ENCODE assay signal across 14 cellular contexts in genomic region chr6:139402935-139403386, GRCh38.
DNase-seq lines count a peak whose midpoint lies in the region; ATAC-seq and TF ChIP-seq lines count a peak whose summit lies in the region.
"Had no signal": no experiment of that assay in that cellular context is flagged by ENCODE, and none has a peak within 500 bp of the region (broad histone marks: within the 10 kb centered on the region; RNA-seq: fewer than 3 reads in every experiment).

No MANE protein-coding gene starts in this region.

- ATAC-seq in HG03521 (IDR thresholded peaks at IDR 0.05; ENCODE audit: unreplicated experiment), result no peak

- DNase-seq in AG20443 (ENCODE audit: low spot score) (peak; percentile 82), fibroblast of the conjunctiva (ENCODE audit: low read depth) (peak; percentile 88), non-pigmented ciliary epithelial cell (ENCODE audit: low read depth) (peak; percentile 89), cerebellar cortex (ENCODE audit: low spot score) (no peak), caudate nucleus (lab: John Stamatoyannopoulos, UW) (no peak), kidney glomerular epithelial cell (lab: John Stamatoyannopoulos, UW) (no peak)
- DNase-seq: activated effector memory CD4-positive, alpha-beta T cell treated with anti-CD3 and anti-CD28 coated beads, Interleukin-2, amount 50 U/mL, for 16 hours; NCI-H446 treated with DMSO at 0.1 percent for 48 hours; nucleus accumbens; stimulated activated CD4-positive, alpha-beta T cell treated with anti-CD3 and anti-CD28 coated beads, Interleukin-4, amount 100 ng/mL, for 4 hours had no signal

- no peak for TF ChIP-seq CTCF in VCaP (conservative IDR thresholded peaks at IDR 0.05)

- peak overlapping the region; percentile 19; the same call in 1 of the 2 replicates for H3K27ac ChIP-seq in VCaP
- H3K27ac ChIP-seq in caudate nucleus (ENCODE audit: low read depth, low read length), result no peak overlapping the region
- H3K27ac ChIP-seq: BLaER1 treated with 17β-estradiol and CSF1 and Interleukin-3, amounts not matched to agents 10 nM and 100 nM; SJSA1 had no signal

Comparison
In these comparisons a context has a peak if more than half of its experiments do, and no peak if none do; other contexts are left out.
1. DNase-seq: peak in AG20443 (single experiment), fibroblast of the conjunctiva (single experiment) and non-pigmented ciliary epithelial cell (single experiment); none in cerebellar cortex (single experiment), caudate nucleus (0 of 61) and kidney glomerular epithelial cell (single experiment).